In genomic region chr4:184331155-184331995, GRCh38 we compare ENCODE assay signal across 10 cellular contexts.
DNase-seq lines count a peak whose midpoint lies in the region; ATAC-seq and TF ChIP-seq lines count a peak whose summit lies in the region.
"Had no signal": no experiment of that assay in that cellular context is flagged by ENCODE, and none has a peak within 500 bp of the region (broad histone marks: within the 10 kb centered on the region; RNA-seq: fewer than 3 reads in every experiment).

No MANE protein-coding gene starts in this region.

- no TSS peak for BruUV-seq in MCF 10A (replicated peaks; lab: Mats Ljungman, UMichigan)

- DNase-seq in T47D (ENCODE audit: low read depth in 1 of 2, low spot score in 1 of 2) (peak; percentile 12 to 96), MCF 10A (ENCODE audit: unreplicated experiment) (no peak), adrenal gland (peak; percentile 67 to 89 (median 73)), medulla oblongata (ENCODE audit: extremely low spot score) (peak; percentile 56), vagina (ENCODE audit: extremely low spot score in 2 of 2) (no peak), HPDE6-E6E7 (ENCODE audit: extremely low spot score) (no peak)
- no peak for DNase-seq in activated CD4-positive, alpha-beta T cell treated with anti-CD3 and anti-CD28 coated beads, Interleukin-2, amount 50 U/mL, for 1 hour

- no peak overlapping the region for H3K27ac Mint-ChIP-seq in MCF 10A (ENCODE audit: low read depth, unreplicated experiment)
- H3K27ac Mint-ChIP-seq: activated naive CD4-positive, alpha-beta T cell treated with anti-CD3 and anti-CD28 coated beads, Interleukin-2, amount 50 U/mL, for 24 hours had no signal

- in situ Hi-C loops in T47D (cut with HindIII; ENCODE audit: low pct_unique_long_range_greater_than_20kb, low sequenced_read_pairs): no loop called here

- H3K27me3 ChIP-seq in adrenal gland (no peaks in the 10 kb centered on the region), vagina (no peaks in the 10 kb centered on the region)

- H3K27ac ChIP-seq in adrenal gland (peak overlapping the region; percentile 27 to 88 (median 73)), vagina (peak overlapping the region; percentile 44)

- TF ChIP-seq CTCF in MCF 10A (IDR thresholded peaks at IDR 0.05; ENCODE audit: unreplicated experiment): no peak
- no peak for TF ChIP-seq CTCF in adrenal gland (IDR thresholded peaks at IDR 0.05)
- no peak for TF ChIP-seq CTCF in vagina (IDR thresholded peaks at IDR 0.05)

- ATAC-seq in GM18498 (IDR thresholded peaks at IDR 0.05; ENCODE audit: unreplicated experiment): no peak
- ATAC-seq: Panc1 had no signal

- WGBS in adrenal gland, 4 donors: 65 to 69% (median 66%) methylated on average over 10 of the region's 10 CpGs

- H3K9me3 ChIP-seq in adrenal gland (replicated peaks in 1 of 3) (no peaks in the 10 kb centered on the region), vagina (no peaks in the 10 kb centered on the region)

- H3K4me3 ChIP-seq in adrenal gland (no peak overlapping the region), vagina (no peak overlapping the region)

- H3K36me3 Mint-ChIP-seq in MCF 10A (ENCODE audit: insufficient read depth, unreplicated experiment): no peaks in the 10 kb centered on the region

- CTCF ChIA-PET in MCF 10A (lab: Yijun Ruan, JAX): interaction anchor here (0.6 to 1.0 kb wide), 3 partner anchors 9 to 68 kb away, joined by 3 to 5 read pairs (median 3); no protein-coding TSS in a partner anchor

- H3K4me1 ChIP-seq in adrenal gland (replicated peaks in 1 of 2): peaks cover 28% of the 10 kb centered on the region in 2 donors
- H3K4me1 ChIP-seq in vagina: peaks cover 34% of the 10 kb centered on the region

- H3K4me1 Mint-ChIP-seq in MCF 10A (ENCODE audit: insufficient read depth, unreplicated experiment): peaks cover 11% of the 10 kb centered on the region

- H3K9me3 Mint-ChIP-seq in MCF 10A (ENCODE audit: unreplicated experiment): no peaks in the 10 kb centered on the region
- H3K9me3 Mint-ChIP-seq: activated naive CD4-positive, alpha-beta T cell treated with anti-CD3 and anti-CD28 coated beads, Interleukin-2, amount 50 U/mL, for 24 hours had no signal

- H3K36me3 ChIP-seq in adrenal gland (replicated peaks in 1 of 2) (no peaks in the 10 kb centered on the region), vagina (no peaks in the 10 kb centered on the region)

- TF ChIP-seq POLR2A in adrenal gland (IDR thresholded peaks at IDR 0.05): no peak
- no peak for TF ChIP-seq POLR2A in vagina (IDR thresholded peaks at IDR 0.05)

- POLR2A ChIA-PET in MCF 10A (lab: Yijun Ruan, JAX): interaction anchor here (0.7 to 0.9 kb wide), 4 partner anchors 10 to 53 kb away, joined by 3 to 4 read pairs (median 3); no protein-coding TSS in a partner anchor

- intact Hi-C loops in MCF 10A (cut with micrococcal nuclease): no loop called here
- intact Hi-C loops in adrenal gland (cut with DNase I): no loop called here
- intact Hi-C loops in vagina (cut with DNase I): no loop called here

- H3K27me3 Mint-ChIP-seq in MCF 10A (ENCODE audit: insufficient read depth, unreplicated experiment): no peaks in the 10 kb centered on the region
- H3K27me3 Mint-ChIP-seq: activated naive CD4-positive, alpha-beta T cell treated with anti-CD3 and anti-CD28 coated beads, Interleukin-2, amount 50 U/mL, for 24 hours had no signal

- no peak overlapping the region for H3K4me3 Mint-ChIP-seq in MCF 10A (ENCODE audit: unreplicated experiment)
- H3K4me3 Mint-ChIP-seq: activated naive CD4-positive, alpha-beta T cell treated with anti-CD3 and anti-CD28 coated beads, Interleukin-2, amount 50 U/mL, for 24 hours had no signal

Comparison
In these comparisons a context has a peak if more than half of its experiments do, and no peak if none do; other contexts are left out.
1. DNase-seq: peak in T47D (2 of 2), adrenal gland (7 of 7) and medulla oblongata (single experiment); none in MCF 10A (single experiment), vagina (0 of 2), activated CD4-positive, alpha-beta T cell treated with anti-CD3 and anti-CD28 coated beads, Interleukin-2, amount 50 U/mL, for 1 hour (single experiment) and HPDE6-E6E7 (single experiment).